In the genomic region with DNA sequence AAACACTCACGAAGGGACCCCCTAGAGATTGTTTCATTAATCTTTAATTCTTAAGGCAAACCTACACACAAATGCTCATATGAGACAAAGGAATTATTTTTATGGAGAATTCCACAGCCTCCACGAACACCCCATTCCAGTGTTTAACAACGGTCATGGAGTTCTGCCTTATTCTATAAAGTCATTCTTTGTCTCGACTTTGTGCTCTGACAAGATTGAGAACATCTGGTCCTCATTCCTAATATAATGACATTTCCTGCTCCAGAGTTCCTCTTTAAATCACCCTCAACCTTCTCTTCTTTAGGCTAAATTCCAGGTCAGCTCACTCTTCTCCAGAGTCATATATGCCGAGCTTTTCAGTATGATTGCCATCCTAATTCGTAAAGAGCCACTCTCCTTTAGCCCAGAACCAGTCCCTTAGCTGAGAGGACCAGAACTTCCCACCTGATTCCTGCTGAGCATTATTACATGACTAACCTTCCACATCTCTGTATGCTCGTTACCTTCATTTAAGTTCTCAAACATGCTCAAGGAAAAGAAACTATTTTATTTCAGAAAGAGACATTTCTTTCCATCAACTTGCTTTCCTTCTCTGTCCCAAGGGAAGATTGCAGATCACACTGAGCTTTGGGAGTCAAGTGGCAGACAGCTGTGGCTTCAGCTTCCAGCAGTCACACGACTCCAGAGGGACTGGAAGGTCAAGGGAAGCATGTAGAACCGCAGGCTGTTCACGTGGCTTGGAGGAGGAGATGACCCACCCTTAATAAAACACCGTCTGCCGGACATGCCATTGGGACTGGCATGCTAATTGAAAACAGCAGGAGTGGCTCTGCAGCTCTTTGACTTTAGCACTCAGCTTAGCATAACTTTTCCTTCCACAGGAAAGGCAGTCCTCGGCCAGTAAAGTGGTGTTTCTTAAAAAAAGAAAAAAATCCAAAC, we compare ENCODE assay signal across 9 cellular contexts.
DNase-seq lines count a peak whose midpoint lies in the region; ATAC-seq, FAIRE-seq and TF ChIP-seq lines count a peak whose summit lies in the region.
"Had no signal": no experiment of that assay in that cellular context is flagged by ENCODE, and none has a peak within 500 bp of the region (broad histone marks: within the 10 kb centered on the region; RNA-seq: fewer than 3 reads in every experiment).

No MANE protein-coding gene starts in this region.

- intact Hi-C loops in endothelial cell of umbilical vein (cut with micrococcal nuclease): no loop called here

- no peaks in the 10 kb centered on the region for H3K9me1 ChIP-seq in endothelial cell of umbilical vein (replicated peaks; ENCODE audit: control insufficient read depth, extremely low read depth, insufficient read depth, low read length)

- H3K4me1 ChIP-seq in BLaER1 (peaks cover 9% of the 10 kb centered on the region), endothelial cell of umbilical vein (ENCODE audit: control insufficient read depth, extremely low read depth, insufficient read depth, low read length) (peaks cover 10% of the 10 kb centered on the region), BE2C (no peaks in the 10 kb centered on the region)
- H3K4me1 ChIP-seq: pancreas had no signal

- dilution Hi-C loops in endothelial cell of umbilical vein (cut with MboI; ENCODE audit: extremely low pct_ligation_motif_present, low sequenced_read_pairs): no loop called here

- no peak for TF ChIP-seq CTCF in endothelial cell of umbilical vein (IDR thresholded peaks at IDR 0.05; ENCODE audit: extremely low read depth in 1 of 2, insufficient read depth in 1 of 2, low read depth in 1 of 2, low read length in 2 of 2)
- TF ChIP-seq CTCF in BE2C (IDR thresholded peaks at IDR 0.05; ENCODE audit: low read depth, low read length): no peak

- H3K27ac ChIP-seq in BLaER1 (no peak overlapping the region), endothelial cell of umbilical vein (ENCODE audit: insufficient read depth, low read depth, low read length) (no peak overlapping the region)
- H3K27ac ChIP-seq: pancreas had no signal

- H4K20me1 ChIP-seq in BLaER1 (no peaks in the 10 kb centered on the region), endothelial cell of umbilical vein (replicated peaks; ENCODE audit: control insufficient read depth, extremely low read depth, insufficient read depth, low read length) (no peaks in the 10 kb centered on the region)

- ATAC-seq in HG03135 (IDR thresholded peaks at IDR 0.05; ENCODE audit: unreplicated experiment) (no peak), HG02885 (IDR thresholded peaks at IDR 0.05; ENCODE audit: poor library complexity, unreplicated experiment) (no peak)

- H3K4me3 ChIP-seq in BLaER1: no peak overlapping the region
- no peak overlapping the region for H3K4me3 ChIP-seq in endothelial cell of umbilical vein (replicated peaks in 1 of 3; ENCODE audit: insufficient read depth in 1 of 3, low read depth in 1 of 3, low read length in 3 of 3)
- no peak overlapping the region for H3K4me3 ChIP-seq in BE2C (ENCODE audit: low read depth, low read length)
- H3K4me3 ChIP-seq: pancreas had no signal

- H3K9ac ChIP-seq in BLaER1: no peak overlapping the region
- no peak overlapping the region for H3K9ac ChIP-seq in endothelial cell of umbilical vein (replicated peaks; ENCODE audit: extremely low read depth, insufficient read depth, low read length)

- H3K27me3 ChIP-seq in BLaER1 (no peaks in the 10 kb centered on the region), endothelial cell of umbilical vein (ENCODE audit: control insufficient read depth in 2 of 2, insufficient read depth in 2 of 2, low read length in 2 of 2) (no peaks in the 10 kb centered on the region), BE2C (no peaks in the 10 kb centered on the region)
- H3K27me3 ChIP-seq: pancreas had no signal

- CTCF ChIA-PET in endothelial cell of umbilical vein (lab: Charles Lee): interaction anchor here (0.8 to 1.2 kb wide), 5 partner anchors 10 to 102 kb away, joined by 3 to 6 read pairs (median 3); no protein-coding TSS in a partner anchor

- POLR2A ChIA-PET in endothelial cell of umbilical vein (lab: Charles Lee): interaction anchor here (0.6 kb wide), 1 partner anchor 349 kb away, joined by 3 read pairs; no protein-coding TSS in a partner anchor

- H3K9me3 ChIP-seq in BLaER1: no peaks in the 10 kb centered on the region
- no peaks in the 10 kb centered on the region for H3K9me3 ChIP-seq in endothelial cell of umbilical vein (replicated peaks; ENCODE audit: control insufficient read depth, insufficient read depth, low read length)
- no peaks in the 10 kb centered on the region for H3K9me3 ChIP-seq in BE2C
- H3K9me3 ChIP-seq: pancreas had no signal

- H2AFZ ChIP-seq in endothelial cell of umbilical vein (ENCODE audit: low read depth, low read length): peak overlapping the region; percentile 18

- BruUV-seq in endothelial cell of umbilical vein (replicated peaks; lab: Mats Ljungman, UMichigan): no TSS peak

- H3K79me2 ChIP-seq in endothelial cell of umbilical vein (ENCODE audit: control insufficient read depth, insufficient read depth, low read length): no peaks in the 10 kb centered on the region

- H3K36me3 ChIP-seq in BLaER1: no peaks in the 10 kb centered on the region
- no peaks in the 10 kb centered on the region for H3K36me3 ChIP-seq in endothelial cell of umbilical vein (ENCODE audit: control insufficient read depth in 2 of 2, extremely low read depth in 1 of 2, insufficient read depth in 2 of 2, low read length in 2 of 2)
- no peaks in the 10 kb centered on the region for H3K36me3 ChIP-seq in BE2C
- H3K36me3 ChIP-seq: pancreas had no signal

- H3K4me2 ChIP-seq in BLaER1 (peak overlapping the region; percentile 37), endothelial cell of umbilical vein (ENCODE audit: insufficient read depth, low read length) (peak overlapping the region; percentile 9)

- peak; percentile 86 for FAIRE-seq in endothelial cell of umbilical vein (lab: Jason Lieb, UNC)
- FAIRE-seq: pancreas had no signal

- no peak for TF ChIP-seq POLR2A in endothelial cell of umbilical vein (IDR thresholded peaks at IDR 0.05; ENCODE audit: low read depth, low read length)

- DNase-seq in NCI-H2227 (lab: John Stamatoyannopoulos, UW; ENCODE audit: unreplicated experiment) (peak; percentile 12), endothelial cell of umbilical vein (ENCODE audit: low read depth, low spot score) (peak; percentile 86), myocyte (ENCODE audit: low read depth) (peak; percentile 99), BE2C (no peak), GM19238 (ENCODE audit: insufficient read length, low spot score) (no peak)
- DNase-seq: pancreas had no signal

TF ChIP-seq in endothelial cell of umbilical vein, 7 proteins besides CTCF, POLR2A, EP300 and RAD21:
- TF ChIP-seq, protein P1, sequence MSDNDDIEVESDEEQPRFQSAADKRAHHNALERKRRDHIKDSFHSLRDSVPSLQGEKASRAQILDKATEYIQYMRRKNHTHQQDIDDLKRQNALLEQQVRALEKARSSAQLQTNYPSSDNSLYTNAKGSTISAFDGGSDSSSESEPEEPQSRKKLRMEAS (IDR thresholded peaks at IDR 0.05; ENCODE audit: insufficient read depth, insufficient read length): peak; percentile 34
- TF ChIP-seq POLR2AphosphoS5 (IDR thresholded peaks at IDR 0.05; ENCODE audit: insufficient read depth, low read depth, low read length): peak; percentile 41
- no peak for TF ChIP-seq GATA2 (IDR thresholded peaks at IDR 0.05; ENCODE audit: insufficient read depth, insufficient read length, low read depth, low read length)
- TF ChIP-seq FOS (IDR thresholded peaks at IDR 0.05; ENCODE audit: borderline replicate concordance, insufficient read depth, low read length): peak; percentile 34
- no peak for TF ChIP-seq JUN (IDR thresholded peaks at IDR 0.05; ENCODE audit: borderline replicate concordance, insufficient read depth, insufficient read length, low read depth)
- TF ChIP-seq EZH2 (IDR thresholded peaks at IDR 0.05; ENCODE audit: borderline replicate concordance, low read depth, low read length, severe bottlenecking): no peak
- TF ChIP-seq MYC (IDR thresholded peaks at IDR 0.05; ENCODE audit: low read depth, low read length): no peak
TF ChIP-seq in endothelial cell of umbilical vein: peak in this region for 3.

Comparison
In these comparisons a context has a peak if more than half of its experiments do, and no peak if none do; other contexts are left out.
1. DNase-seq: peak in NCI-H2227 (single experiment), endothelial cell of umbilical vein (single experiment) and myocyte (single experiment); none in BE2C (single experiment) and GM19238 (single experiment).